Comparison of ENCODE assay signal across 1 cellular context in genomic region chr7:80699030-80699638, GRCh38.
TF ChIP-seq lines count a peak whose summit lies in the region.

No MANE protein-coding gene starts in this region.

TF ChIP-seq in GM23338, 12 proteins besides CTCF, POLR2A, EP300 and RAD21 (continued from another document):
- TF ChIP-seq ZNF462 (CRISPR knock-in tag; IDR thresholded peaks at IDR 0.05) (no peak), STAT1 (IDR thresholded peaks at IDR 0.05; ENCODE audit: unreplicated experiment) (no peak), POLR2AphosphoS5 (IDR thresholded peaks at IDR 0.05; ENCODE audit: low read depth) (no peak)
